ENCODE assay signal across 20 cellular contexts in genomic region chr14:79487632-79488031, GRCh38.
A peak's percentile ranks its signal among the peaks of the same experiment; 100 is the strongest.
DNase-seq lines count a peak whose midpoint lies in the region; ATAC-seq, FAIRE-seq and TF ChIP-seq lines count a peak whose summit lies in the region.
"Had no signal": no experiment of that assay in that cellular context is flagged by ENCODE, and none has a peak within 500 bp of the region (broad histone marks: within the 10 kb centered on the region; RNA-seq: fewer than 3 reads in every experiment).

No MANE protein-coding gene starts in this region.

- H3K27me3 ChIP-seq in small intestine (ENCODE audit: control insufficient read depth in 2 of 2, insufficient read depth in 2 of 2, low read length in 2 of 2): no peaks in the 10 kb centered on the region

- DNase-seq in NCI-H226: peak; percentile 66
- DNase-seq in NCI-H69 (lab: John Stamatoyannopoulos, UW): peak; percentile 59
- DNase-seq in glutamatergic neuron: no peak
- peak; percentile 28 for DNase-seq in small intestine
- no peak for DNase-seq in NCI-H1436 (lab: John Stamatoyannopoulos, UW)
- DNase-seq: AML-193; Caco-2; CD4-positive, alpha-beta T cell; HCEC 1CT had no signal

- no peak for ATAC-seq in HG03571 (IDR thresholded peaks at IDR 0.05; ENCODE audit: unreplicated experiment)
- ATAC-seq: A549, GM23338, HepG2 had no signal

- peaks cover 15% of the 10 kb centered on the region for H3K4me1 Mint-ChIP-seq in glutamatergic neuron (ENCODE audit: low read depth, unreplicated experiment)
- H3K4me1 Mint-ChIP-seq: IgD-negative memory B cell had no signal

- no peak for TF ChIP-seq CTCF in glutamatergic neuron (IDR thresholded peaks at IDR 0.05; ENCODE audit: partially characterized antibody, unreplicated experiment)

- H3K4me3 Mint-ChIP-seq in glutamatergic neuron (ENCODE audit: unreplicated experiment): no peak overlapping the region
- H3K4me3 Mint-ChIP-seq: CD4-positive, alpha-beta T cell; GM23338; IgD-negative memory B cell had no signal

- H3K9me3 ChIP-seq in small intestine (ENCODE audit: control insufficient read depth, low read depth): no peaks in the 10 kb centered on the region
- H3K9me3 ChIP-seq: A549, Caco-2 had no signal

- no peaks in the 10 kb centered on the region for H3K36me3 Mint-ChIP-seq in glutamatergic neuron (ENCODE audit: unreplicated experiment)
- H3K36me3 Mint-ChIP-seq: IgD-negative memory B cell had no signal

- WGBS in small intestine, 3 donors: 17 to 53% (median 19%) methylated on average over 1 of the region's 1 CpG

- peak overlapping the region; percentile 24 for H3K27ac Mint-ChIP-seq in glutamatergic neuron (ENCODE audit: unreplicated experiment)
- H3K27ac Mint-ChIP-seq: CD4-positive, alpha-beta T cell; GM23338; IgD-negative memory B cell had no signal

- H3K27me3 Mint-ChIP-seq in glutamatergic neuron (ENCODE audit: unreplicated experiment): no peaks in the 10 kb centered on the region
- H3K27me3 Mint-ChIP-seq: CD4-positive, alpha-beta T cell; IgD-negative memory B cell had no signal

- no peaks in the 10 kb centered on the region for H3K36me3 ChIP-seq in small intestine (ENCODE audit: control insufficient read depth in 2 of 2, insufficient read depth in 2 of 2, low read length in 2 of 2)

- H3K4me3 ChIP-seq in small intestine (ENCODE audit: low read depth in 1 of 2, low read length in 2 of 2): no peak overlapping the region
- H3K4me3 ChIP-seq: A549, GM23338 had no signal

- no peak for FAIRE-seq in small intestine (lab: Jason Lieb, UNC)
- FAIRE-seq: A549, D721Med, G401.6, GM12891, GM19239, H54, HepG2 had no signal

- no peak overlapping the region for H3K27ac ChIP-seq in small intestine (ENCODE audit: low read depth in 1 of 2, low read length in 1 of 2)
- H3K27ac ChIP-seq: A549, C4-2B had no signal

- no peaks in the 10 kb centered on the region for H3K9me3 Mint-ChIP-seq in glutamatergic neuron (ENCODE audit: unreplicated experiment)
- H3K9me3 Mint-ChIP-seq: GM23338 had no signal

- no peaks in the 10 kb centered on the region for H3K4me1 ChIP-seq in small intestine (ENCODE audit: control insufficient read depth in 2 of 2, insufficient read depth in 1 of 2, low read depth in 1 of 2, low read length in 1 of 2)

Comparison
In these comparisons a context has a peak if more than half of its experiments do, and no peak if none do; other contexts are left out.
1. DNase-seq: peak in NCI-H226 (single experiment), NCI-H69 (single experiment) and small intestine (single experiment); none in glutamatergic neuron (single experiment) and NCI-H1436 (single experiment).